ENCODE assay signal across 1 cellular context in the genomic region with DNA sequence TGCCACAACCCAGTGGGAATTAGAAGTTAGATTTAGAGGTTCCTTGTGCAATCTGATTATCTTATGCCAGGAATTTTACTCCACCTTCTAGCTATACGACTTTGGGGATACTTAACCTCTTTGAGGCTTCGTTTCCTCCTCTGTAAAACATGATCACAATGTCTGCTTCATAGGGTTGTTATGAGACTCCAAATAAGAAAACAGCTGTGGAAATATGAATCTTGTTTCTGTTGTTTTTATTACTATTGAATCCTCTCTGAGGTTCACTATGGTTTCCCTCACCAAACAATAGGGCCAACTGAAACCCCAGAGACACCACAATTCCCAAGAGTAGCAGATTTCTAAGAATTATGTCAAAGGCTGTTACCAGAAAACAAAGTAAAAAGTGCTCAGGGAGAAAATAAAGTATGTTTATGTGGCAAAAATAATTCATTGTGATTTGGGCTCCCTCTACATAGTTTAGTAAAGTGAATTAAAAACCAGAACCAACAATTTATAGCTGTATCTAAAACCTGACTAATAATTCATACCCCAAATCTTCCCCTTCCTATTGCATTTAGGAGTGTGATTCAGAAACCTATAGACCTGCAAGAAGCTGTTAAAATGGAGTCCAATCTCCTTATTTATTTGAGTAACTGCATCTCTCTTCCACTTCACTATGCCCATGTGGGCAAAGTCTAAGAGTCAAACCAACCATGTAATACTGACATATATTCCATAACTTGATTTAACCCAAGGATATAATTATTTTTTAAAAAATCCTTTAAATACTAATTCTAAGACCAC.
TF ChIP-seq lines count a peak whose summit lies in the region.

No MANE protein-coding gene starts in this region.

TF ChIP-seq in WTC11, 78 proteins besides CTCF, POLR2A, EP300 and RAD21 (continued from another document):
- TF ChIP-seq, protein P1, sequence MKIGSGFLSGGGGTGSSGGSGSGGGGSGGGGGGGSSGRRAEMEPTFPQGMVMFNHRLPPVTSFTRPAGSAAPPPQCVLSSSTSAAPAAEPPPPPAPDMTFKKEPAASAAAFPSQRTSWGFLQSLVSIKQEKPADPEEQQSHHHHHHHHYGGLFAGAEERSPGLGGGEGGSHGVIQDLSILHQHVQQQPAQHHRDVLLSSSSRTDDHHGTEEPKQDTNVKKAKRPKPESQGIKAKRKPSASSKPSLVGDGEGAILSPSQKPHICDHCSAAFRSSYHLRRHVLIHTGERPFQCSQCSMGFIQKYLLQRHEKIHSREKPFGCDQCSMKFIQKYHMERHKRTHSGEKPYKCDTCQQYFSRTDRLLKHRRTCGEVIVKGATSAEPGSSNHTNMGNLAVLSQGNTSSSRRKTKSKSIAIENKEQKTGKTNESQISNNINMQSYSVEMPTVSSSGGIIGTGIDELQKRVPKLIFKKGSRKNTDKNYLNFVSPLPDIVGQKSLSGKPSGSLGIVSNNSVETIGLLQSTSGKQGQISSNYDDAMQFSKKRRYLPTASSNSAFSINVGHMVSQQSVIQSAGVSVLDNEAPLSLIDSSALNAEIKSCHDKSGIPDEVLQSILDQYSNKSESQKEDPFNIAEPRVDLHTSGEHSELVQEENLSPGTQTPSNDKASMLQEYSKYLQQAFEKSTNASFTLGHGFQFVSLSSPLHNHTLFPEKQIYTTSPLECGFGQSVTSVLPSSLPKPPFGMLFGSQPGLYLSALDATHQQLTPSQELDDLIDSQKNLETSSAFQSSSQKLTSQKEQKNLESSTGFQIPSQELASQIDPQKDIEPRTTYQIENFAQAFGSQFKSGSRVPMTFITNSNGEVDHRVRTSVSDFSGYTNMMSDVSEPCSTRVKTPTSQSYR (CRISPR knock-in tag; IDR thresholded peaks at IDR 0.05): no peak
- TF ChIP-seq, protein P2, sequence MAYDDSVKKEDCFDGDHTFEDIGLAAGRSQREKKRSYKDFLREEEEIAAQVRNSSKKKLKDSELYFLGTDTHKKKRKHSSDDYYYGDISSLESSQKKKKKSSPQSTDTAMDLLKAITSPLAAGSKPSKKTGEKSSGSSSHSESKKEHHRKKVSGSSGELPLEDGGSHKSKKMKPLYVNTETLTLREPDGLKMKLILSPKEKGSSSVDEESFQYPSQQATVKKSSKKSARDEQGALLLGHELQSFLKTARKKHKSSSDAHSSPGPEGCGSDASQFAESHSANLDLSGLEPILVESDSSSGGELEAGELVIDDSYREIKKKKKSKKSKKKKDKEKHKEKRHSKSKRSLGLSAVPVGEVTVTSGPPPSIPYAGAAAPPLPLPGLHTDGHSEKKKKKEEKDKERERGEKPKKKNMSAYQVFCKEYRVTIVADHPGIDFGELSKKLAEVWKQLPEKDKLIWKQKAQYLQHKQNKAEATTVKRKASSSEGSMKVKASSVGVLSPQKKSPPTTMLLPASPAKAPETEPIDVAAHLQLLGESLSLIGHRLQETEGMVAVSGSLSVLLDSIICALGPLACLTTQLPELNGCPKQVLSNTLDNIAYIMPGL (CRISPR knock-in tag; IDR thresholded peaks at IDR 0.05): no peak
- no peak for TF ChIP-seq JAZF1 (CRISPR knock-in tag; IDR thresholded peaks at IDR 0.05)
